9 cellular contexts compared by ENCODE assay signal in genomic region chr14:73696466-73697390, GRCh38. TPM values are rescaled to one million over a fixed set of nuclear protein-coding genes. Genes with fewer than 3 reads are reported as not detected.
DNase-seq lines count a peak whose midpoint lies in the region; ATAC-seq, FAIRE-seq and TF ChIP-seq lines count a peak whose summit lies in the region.
"Had no signal": no experiment of that assay in that cellular context is flagged by ENCODE, and none has a peak within 500 bp of the region (broad histone marks: within the 10 kb centered on the region; RNA-seq: fewer than 3 reads in every experiment).

No MANE protein-coding gene starts in this region.

- 67 to 80% (median 72%) methylated on average over 2 of the region's 2 CpGs for WGBS in small intestine, 3 donors

- H3K4me1 ChIP-seq in small intestine (ENCODE audit: control insufficient read depth in 2 of 2, insufficient read depth in 1 of 2, low read depth in 1 of 2, low read length in 1 of 2) = no peaks in the 10 kb centered on the region

- DNase-seq in MV-4-11 (lab: John Stamatoyannopoulos, UW) = peak; percentile 75
- peak; percentile 36 for DNase-seq in fibroblast of villous mesenchyme (ENCODE audit: low read depth)
- no peak for DNase-seq in NCI-H2227 treated with DMSO at 0.1 percent for 48 hours (lab: John Stamatoyannopoulos, UW)
- DNase-seq in SHP77 (lab: John Stamatoyannopoulos, UW) = no peak
- no peak for DNase-seq in SKM-1 (lab: John Stamatoyannopoulos, UW; ENCODE audit: unreplicated experiment)
- DNase-seq in small intestine = no peak

- no peak for TF ChIP-seq CTCF in fibroblast of villous mesenchyme (IDR thresholded peaks at IDR 0.05; ENCODE audit: insufficient read depth, low read depth, low read length)

- peak; percentile 78 for ATAC-seq in GM18505 (IDR thresholded peaks at IDR 0.05; ENCODE audit: unreplicated experiment)
- peak; percentile 78 for ATAC-seq in GM21786 (IDR thresholded peaks at IDR 0.05; ENCODE audit: unreplicated experiment)

- H3K36me3 ChIP-seq in small intestine (ENCODE audit: control insufficient read depth in 2 of 2, insufficient read depth in 2 of 2, low read length in 2 of 2) = peaks cover 0 to 3% of the 10 kb centered on the region in 2 donors

- no peaks in the 10 kb centered on the region for H3K27me3 ChIP-seq in small intestine (ENCODE audit: control insufficient read depth in 2 of 2, insufficient read depth in 2 of 2, low read length in 2 of 2)

- H3K9me3 ChIP-seq in small intestine (ENCODE audit: control insufficient read depth, low read depth) = no peaks in the 10 kb centered on the region

- no peak for FAIRE-seq in small intestine (lab: Jason Lieb, UNC)
- FAIRE-seq: endometrium had no signal

- TF ChIP-seq POLR2A in GM18505 (IDR thresholded peaks at IDR 0.05; ENCODE audit: borderline replicate concordance, extremely low read depth, insufficient read depth, insufficient read length) = no peak

- no peak overlapping the region for H3K4me3 ChIP-seq in fibroblast of villous mesenchyme (ENCODE audit: low read depth, low read length)
- no peak overlapping the region for H3K4me3 ChIP-seq in small intestine (ENCODE audit: low read depth in 1 of 2, low read length in 2 of 2)

- no peak overlapping the region for H3K27ac ChIP-seq in small intestine (ENCODE audit: low read depth in 1 of 2, low read length in 1 of 2)

RNA-seq across cellular contexts. Expression of gene PNMA1, which starts 17.5 kb away (rescaled TPM):
- 29.6 and 31.1 TPM in 2 replicates for total RNA-seq in fibroblast of villous mesenchyme
- 10 to 100 TPM; 10.8 to 23.5 (median 17.0) TPM for polyA plus RNA-seq in small intestine

RNA-seq across cellular contexts. Expression of gene DNAL1, which starts 51.9 kb away (rescaled TPM):
- 9.0 and 9.9 TPM in 2 replicates for total RNA-seq in fibroblast of villous mesenchyme
- polyA plus RNA-seq in small intestine = 1 to 10 TPM in 2 of 3 donors, under 1 TPM in 1; 0.54 to 3.4 (median 2.6) TPM

Comparison
In these comparisons a context has a peak if more than half of its experiments do, and no peak if none do; other contexts are left out.
1. DNase-seq: peak in MV-4-11 (single experiment) and fibroblast of villous mesenchyme (single experiment); none in NCI-H2227 treated with DMSO at 0.1 percent for 48 hours (single experiment), SHP77 (0 of 2), SKM-1 (single experiment) and small intestine (single experiment).